Comparison of ENCODE assay signal across 8 cellular contexts in genomic region chr12:47705571-47706425, GRCh38. TPM values are rescaled to one million over a fixed set of nuclear protein-coding genes. Genes with fewer than 3 reads are reported as not detected.
DNase-seq lines count a peak whose midpoint lies in the region; ATAC-seq, FAIRE-seq and TF ChIP-seq lines count a peak whose summit lies in the region.

TSS of gene RPAP3 (minus strand) at chr12:47706030. CDS start at chr12:47702840, 3,190 bp downstream.

- no peaks in the 10 kb centered on the region for H4K20me1 ChIP-seq in HepG2 (ENCODE audit: insufficient read depth, low read length)

- TSS peak; percentile 69 for BruUV-seq in HepG2 (replicated peaks; lab: Mats Ljungman, UMichigan)

- in situ Hi-C loops in HepG2 (cut with HindIII; ENCODE audit: extremely low pct_ligation_motif_present, low pct_unique_long_range_greater_than_20kb): no loop called here

- H3K27ac ChIP-seq in HepG2 (ENCODE audit: extremely low read length, insufficient read depth, low read length): peak within 1 kb of the TSS; percentile 80

- TF ChIP-seq EP300 in HepG2 (IDR thresholded peaks at IDR 0.05; ENCODE audit: low read depth in 2 of 2, low read length in 2 of 2): no peak
- TF ChIP-seq EP300 in HepG2 (CRISPR knock-in tag; IDR thresholded peaks at IDR 0.05; ENCODE audit: borderline replicate concordance): 0 out of 2 replicates have a peak, but pooled peaks have one; percentile 20

- peak; percentile 28 for FAIRE-seq in HepG2 (lab: Jason Lieb, UNC)

- peak; percentile 69 for TF ChIP-seq CTCF in HepG2 (CRISPR knock-in tag; IDR thresholded peaks at IDR 0.05)

- H3K27me3 ChIP-seq in HepG2 (ENCODE audit: control insufficient read depth in 1 of 2, insufficient read depth in 2 of 2, low read length in 2 of 2): no peaks in the 10 kb centered on the region; a peak in 1 of 5 replicates

- peak within 1 kb of the TSS; percentile 86 for H3K9ac ChIP-seq in HepG2 (ENCODE audit: insufficient read depth, low read depth, low read length)

- 0% methylated on average over 1 of the region's 66 CpGs for WGBS in HepG2 (ENCODE audit: low lambda C conversion rate)

- peak within 1 kb of the TSS; percentile 83 to 93 (median 91) for H3K4me3 ChIP-seq in HepG2 (replicated peaks in 1 of 3; ENCODE audit: insufficient read depth in 1 of 3, low read depth in 2 of 3, low read length in 3 of 3)

- peak; percentile 73 for ATAC-seq in GM19351 (IDR thresholded peaks at IDR 0.05; ENCODE audit: unreplicated experiment)
- ATAC-seq in HG03521 (IDR thresholded peaks at IDR 0.05; ENCODE audit: unreplicated experiment): peak; percentile 85
- ATAC-seq in HepG2: peak; percentile 98

- peaks cover 26% of the 10 kb centered on the region for H3K79me2 ChIP-seq in HepG2 (ENCODE audit: insufficient read depth, low read length)

- H3K36me3 ChIP-seq in HepG2 (replicated peaks in 1 of 2; ENCODE audit: control insufficient read depth in 1 of 2, insufficient read depth in 2 of 2, low read length in 2 of 2): no peaks in the 10 kb centered on the region; a peak in 1 of 5 replicates

- TF ChIP-seq POLR2A in HepG2 (IDR thresholded peaks at IDR 0.05; ENCODE audit: insufficient read depth in 1 of 2, low read depth in 2 of 2, low read length in 2 of 2): peak; percentile 83 to 98

- POLR2A ChIA-PET in HepG2 (lab: Yijun Ruan, JAX): interaction anchor here (0.7 to 1.2 kb wide), 9 partner anchors 11 to 123 kb away, joined by 3 to 8 read pairs (median 4); partner anchors contain the start of gene HDAC7

- H3K4me1 ChIP-seq in HepG2 (ENCODE audit: insufficient read depth, low read length): peaks cover 39% of the 10 kb centered on the region

- intact Hi-C loops in HepG2 (cut with micrococcal nuclease; ENCODE audit: unreplicated experiment): no loop called here

- peak within 1 kb of the TSS; percentile 80 for H2AFZ ChIP-seq in HepG2 (ENCODE audit: low read length)

- CTCF ChIA-PET in HepG2 (lab: Yijun Ruan, JAX; ENCODE audit: low intra/inter-chr PET ratio, low total read pairs): no interaction called here

- no peaks in the 10 kb centered on the region for H3K9me3 ChIP-seq in HepG2 (ENCODE audit: low read length)

- TF ChIP-seq RAD21 in HepG2 (CRISPR knock-in tag; IDR thresholded peaks at IDR 0.05): no peak

- DNase-seq in C1 segment of cervical spinal cord (lab: John Stamatoyannopoulos, UW) (peak; percentile 27 to 93 (median 86)), NCI-H774 (lab: John Stamatoyannopoulos, UW) (peak; percentile 95), dermis microvascular lymphatic vessel endothelial cell (ENCODE audit: low read depth in 2 of 2) (peak; percentile 71 to 94), HepG2 (ENCODE audit: low spot score) (peak; percentile 87)
- DNase-seq in activated CD4-positive, alpha-beta T cell treated with anti-CD3 and anti-CD28 coated beads, Interleukin-2, amount 50 U/mL, for 4 hours: peak; percentile 96 to 97
- peak; percentile 99 for DNase-seq in stimulated activated CD4-positive, alpha-beta T cell treated with anti-CD3 and anti-CD28 coated beads, Interleukin-4, amount 100 ng/mL, for 1 hour

- peak within 1 kb of the TSS; percentile 86 for H3K4me2 ChIP-seq in HepG2 (ENCODE audit: low read depth, low read length)

TF ChIP-seq in HepG2, 621 proteins besides CTCF, POLR2A, EP300 and RAD21 (continues in another document):
- peak; percentile 89 for TF ChIP-seq RBFOX2 (IDR thresholded peaks at IDR 0.05; ENCODE audit: low read depth, low read length)
- TF ChIP-seq HOXA3 (CRISPR knock-in tag; IDR thresholded peaks at IDR 0.05): peak; percentile 42; the same call in 1 of the 2 replicates
- peak; percentile 38 for TF ChIP-seq HNRNPK (IDR thresholded peaks at IDR 0.05; ENCODE audit: low read depth, low read length, poor library complexity, severe bottlenecking)
- TF ChIP-seq ZNF552 (CRISPR knock-in tag; IDR thresholded peaks at IDR 0.05; ENCODE audit: borderline replicate concordance): no peak
- TF ChIP-seq, protein P1, sequence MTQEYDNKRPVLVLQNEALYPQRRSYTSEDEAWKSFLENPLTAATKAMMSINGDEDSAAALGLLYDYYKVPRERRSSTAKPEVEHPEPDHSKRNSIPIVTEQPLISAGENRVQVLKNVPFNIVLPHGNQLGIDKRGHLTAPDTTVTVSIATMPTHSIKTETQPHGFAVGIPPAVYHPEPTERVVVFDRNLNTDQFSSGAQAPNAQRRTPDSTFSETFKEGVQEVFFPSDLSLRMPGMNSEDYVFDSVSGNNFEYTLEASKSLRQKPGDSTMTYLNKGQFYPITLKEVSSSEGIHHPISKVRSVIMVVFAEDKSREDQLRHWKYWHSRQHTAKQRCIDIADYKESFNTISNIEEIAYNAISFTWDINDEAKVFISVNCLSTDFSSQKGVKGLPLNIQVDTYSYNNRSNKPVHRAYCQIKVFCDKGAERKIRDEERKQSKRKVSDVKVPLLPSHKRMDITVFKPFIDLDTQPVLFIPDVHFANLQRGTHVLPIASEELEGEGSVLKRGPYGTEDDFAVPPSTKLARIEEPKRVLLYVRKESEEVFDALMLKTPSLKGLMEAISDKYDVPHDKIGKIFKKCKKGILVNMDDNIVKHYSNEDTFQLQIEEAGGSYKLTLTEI (CRISPR knock-in tag; conservative IDR thresholded peaks at IDR 0.05): no peak
- peak; percentile 79 for TF ChIP-seq GABPB1 (CRISPR knock-in tag; IDR thresholded peaks at IDR 0.05)
- no peak for TF ChIP-seq POLR2AphosphoS2 (IDR thresholded peaks at IDR 0.05; ENCODE audit: low read depth, low read length)
- TF ChIP-seq TAF15 (IDR thresholded peaks at IDR 0.05; ENCODE audit: low read depth, low read length, poor library complexity, severe bottlenecking): no peak
- TF ChIP-seq, protein P2, sequence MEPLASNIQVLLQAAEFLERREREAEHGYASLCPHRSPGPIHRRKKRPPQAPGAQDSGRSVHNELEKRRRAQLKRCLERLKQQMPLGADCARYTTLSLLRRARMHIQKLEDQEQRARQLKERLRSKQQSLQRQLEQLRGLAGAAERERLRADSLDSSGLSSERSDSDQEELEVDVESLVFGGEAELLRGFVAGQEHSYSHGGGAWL (CRISPR knock-in tag; IDR thresholded peaks at IDR 0.05): peak; percentile 61; the same call in 1 of the 2 replicates
- no peak for TF ChIP-seq ZNF564 (CRISPR knock-in tag; IDR thresholded peaks at IDR 0.05)
- TF ChIP-seq, protein P3, sequence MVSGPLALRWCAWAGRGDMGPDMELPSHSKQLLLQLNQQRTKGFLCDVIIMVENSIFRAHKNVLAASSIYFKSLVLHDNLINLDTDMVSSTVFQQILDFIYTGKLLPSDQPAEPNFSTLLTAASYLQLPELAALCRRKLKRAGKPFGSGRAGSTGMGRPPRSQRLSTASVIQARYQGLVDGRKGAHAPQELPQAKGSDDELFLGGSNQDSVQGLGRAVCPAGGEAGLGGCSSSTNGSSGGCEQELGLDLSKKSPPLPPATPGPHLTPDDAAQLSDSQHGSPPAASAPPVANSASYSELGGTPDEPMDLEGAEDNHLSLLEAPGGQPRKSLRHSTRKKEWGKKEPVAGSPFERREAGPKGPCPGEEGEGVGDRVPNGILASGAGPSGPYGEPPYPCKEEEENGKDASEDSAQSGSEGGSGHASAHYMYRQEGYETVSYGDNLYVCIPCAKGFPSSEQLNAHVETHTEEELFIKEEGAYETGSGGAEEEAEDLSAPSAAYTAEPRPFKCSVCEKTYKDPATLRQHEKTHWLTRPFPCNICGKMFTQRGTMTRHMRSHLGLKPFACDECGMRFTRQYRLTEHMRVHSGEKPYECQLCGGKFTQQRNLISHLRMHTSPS (CRISPR knock-in tag; IDR thresholded peaks at IDR 0.05; ENCODE audit: low read depth): no peak
- TF ChIP-seq EEA1 (CRISPR knock-in tag; IDR thresholded peaks at IDR 0.05; ENCODE audit: borderline replicate concordance): peak; percentile 81; the same call in 1 of the 2 replicates
- 0 out of 2 replicates have a peak, but pooled peaks have one; percentile 19 for TF ChIP-seq SOX5 (CRISPR knock-in tag; IDR thresholded peaks at IDR 0.05; ENCODE audit: borderline replicate concordance)
- TF ChIP-seq SMARCC2 (IDR thresholded peaks at IDR 0.05): no peak
- peak; percentile 67 for TF ChIP-seq ELF1 (CRISPR knock-in tag; IDR thresholded peaks at IDR 0.05)

RNA-seq across cellular contexts. Expression of gene RPAP3, which starts in this region (rescaled TPM):
- 7.0 and 7.7 TPM in 2 replicates for total RNA-seq in dermis microvascular lymphatic vessel endothelial cell
- 32.8 and 54.2 TPM in 2 replicates for total RNA-seq in HepG2 (2016; rRNA removed; fragmentation: Illumina TruSeq; extraction: Trizol)
- total RNA-seq in HepG2 (2016; cell fraction: cytosol; rRNA removed; fragmentation: Illumina TruSeq; extraction: Trizol; ENCODE audit: low read depth): 1.8 and 2.4 TPM in 2 replicates
- total RNA-seq in HepG2 (2016; cell fraction: insoluble cytoplasmic fraction; rRNA removed; fragmentation: Illumina TruSeq; extraction: Trizol): 32.6 and 56.0 TPM in 2 replicates
- 6.0 and 7.0 TPM in 2 replicates for total RNA-seq in HepG2 (2016; cell fraction: membrane; rRNA removed; fragmentation: Illumina TruSeq; extraction: Trizol)
- 20.5 and 22.8 TPM in 2 replicates for total RNA-seq in HepG2 (2016; cell fraction: nucleus; rRNA removed; fragmentation: Illumina TruSeq; extraction: Trizol)
- 6.0 and 8.8 TPM in 2 replicates for polyA plus RNA-seq in HepG2 (2011; rRNA removed)
- polyA plus RNA-seq in HepG2 (2011; cell fraction: cytosol; rRNA removed): 2.6 and 4.0 TPM in 2 replicates
- polyA plus RNA-seq in HepG2 (2011; cell fraction: nucleus; rRNA removed): 2.1 and 4.0 TPM in 2 replicates
- 12.7 and 13.8 TPM in 2 replicates for polyA plus RNA-seq in HepG2 (2012)
- polyA plus RNA-seq in HepG2 (2016; cell fraction: cytosol; fragmentation: Illumina TruSeq; extraction: Trizol; ENCODE audit: low read depth): 1.9 and 2.4 TPM in 2 replicates
- 54.9 and 56.4 TPM in 2 replicates for polyA plus RNA-seq in HepG2 (2016; cell fraction: insoluble cytoplasmic fraction; fragmentation: Illumina TruSeq; extraction: Trizol; ENCODE audit: low read depth)
- 4.1 and 4.9 TPM in 2 replicates for polyA plus RNA-seq in HepG2 (2016; cell fraction: membrane; fragmentation: Illumina TruSeq; extraction: Trizol; ENCODE audit: low read depth)
- polyA plus RNA-seq in HepG2 (2016; cell fraction: nucleus; fragmentation: Illumina TruSeq; extraction: Trizol; ENCODE audit: insufficient read depth, low read depth): 28.1 and 29.6 TPM in 2 replicates
- 1.6 and 3.1 TPM in 2 replicates for polyA minus RNA-seq in HepG2 (2011; rRNA and poly(A)+ RNA removed; ENCODE audit: low replicate concordance)
- 6.3 and 6.5 TPM in 2 replicates for polyA minus RNA-seq in HepG2 (2011; cell fraction: cytosol; rRNA and poly(A)+ RNA removed)
- 25.4 and 29.5 TPM in 2 replicates for polyA minus RNA-seq in HepG2 (2011; cell fraction: nucleus; rRNA and poly(A)+ RNA removed)

Comparison
In these comparisons a context has a peak if more than half of its experiments do, and no peak if none do; other contexts are left out.
1. Peak in every context shown above with its lines: DNase-seq, ATAC-seq, H3K4me3 ChIP-seq and H3K27ac ChIP-seq.